24 cellular contexts compared by ENCODE assay signal in genomic region chr5:177183142-177183541, GRCh38.
"Had no signal": no experiment of that assay in that cellular context is flagged by ENCODE, and none has a peak within 500 bp of the region (broad histone marks: within the 10 kb centered on the region; RNA-seq: fewer than 3 reads in every experiment).

No MANE protein-coding gene starts in this region.

- H3K4me1 ChIP-seq: right lobe of liver had no signal

- H3K36me3 ChIP-seq: thyroid gland, vagina had no signal

- H3K9me3 ChIP-seq: gastroesophageal sphincter, heart left ventricle, left lung, right lobe of liver, thyroid gland, vagina had no signal

- H3K27ac ChIP-seq: coronary artery, foreskin keratinocyte, gastroesophageal sphincter, parathyroid adenoma, right lobe of liver, vagina had no signal

- H2AFZ ChIP-seq: parathyroid adenoma had no signal

- H3K4me2 ChIP-seq: smooth muscle cell had no signal

- H3K4me3 ChIP-seq: coronary artery, gastroesophageal sphincter, heart left ventricle, left lung, right lobe of liver, smooth muscle cell, thyroid gland, vagina had no signal

- H3K9ac ChIP-seq: parathyroid adenoma had no signal

- H3K27me3 ChIP-seq: foreskin keratinocyte, gastroesophageal sphincter, heart left ventricle, left lung, right lobe of liver, thyroid gland, vagina had no signal

- ATAC-seq: esophagus mucosa; foreskin keratinocyte; gastroesophageal sphincter; heart left ventricle; left cardiac atrium; left lung; naive thymus-derived CD8-positive, alpha-beta T cell; right lobe of liver; stimulated activated naive CD8-positive, alpha-beta T cell treated with anti-CD3 and anti-CD28 coated beads, Interleukin-15, amount 100 ng/mL, for 72 hours had no signal

- DNase-seq: dermis blood vessel endothelial cell; effector memory CD4-positive, alpha-beta T cell; foreskin keratinocyte; heart left ventricle; hippocampal formation; left cardiac atrium; left lung; naive thymus-derived CD8-positive, alpha-beta T cell; nephron progenitor cell; right lobe of liver; stimulated activated CD4-positive, alpha-beta T cell treated with anti-CD3 and anti-CD28 coated beads, Interleukin-12 subunit alpha, Interleukin-12 subunit beta, amount 100 ng/mL, for 4 hours; stimulated activated CD4-positive, alpha-beta T cell treated with anti-CD3 and anti-CD28 coated beads, Interleukin-1b, Interleukin-23, amount 100 ng/mL, for 48 hours; stimulated activated CD4-positive, alpha-beta T cell treated with anti-CD3 and anti-CD28 coated beads, Interleukin-4, amount 100 ng/mL, for 1 hour; stimulated activated CD8-positive, alpha-beta memory T cell treated with anti-CD3 and anti-CD28 coated beads, Interleukin-4, amount 100 ng/mL, for 48 hours; stimulated activated naive CD4-positive, alpha-beta T cell; stimulated activated naive CD8-positive, alpha-beta T cell treated with anti-CD3 and anti-CD28 coated beads, Interleukin-15, amount 100 ng/mL, for 72 hours; thyroid gland; trophoblast cell had no signal
